In genomic region chr3:536417-536813, GRCh38 we compare ENCODE assay signal across 1 cellular context.
TF ChIP-seq lines count a peak whose summit lies in the region.

No MANE protein-coding gene starts in this region.

TF ChIP-seq in WTC11, 78 proteins besides CTCF, POLR2A, EP300 and RAD21 (continued from another document):
- TF ChIP-seq, protein P1, sequence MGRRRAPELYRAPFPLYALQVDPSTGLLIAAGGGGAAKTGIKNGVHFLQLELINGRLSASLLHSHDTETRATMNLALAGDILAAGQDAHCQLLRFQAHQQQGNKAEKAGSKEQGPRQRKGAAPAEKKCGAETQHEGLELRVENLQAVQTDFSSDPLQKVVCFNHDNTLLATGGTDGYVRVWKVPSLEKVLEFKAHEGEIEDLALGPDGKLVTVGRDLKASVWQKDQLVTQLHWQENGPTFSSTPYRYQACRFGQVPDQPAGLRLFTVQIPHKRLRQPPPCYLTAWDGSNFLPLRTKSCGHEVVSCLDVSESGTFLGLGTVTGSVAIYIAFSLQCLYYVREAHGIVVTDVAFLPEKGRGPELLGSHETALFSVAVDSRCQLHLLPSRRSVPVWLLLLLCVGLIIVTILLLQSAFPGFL (CRISPR knock-in tag; IDR thresholded peaks at IDR 0.05; ENCODE audit: borderline replicate concordance): no peak
- TF ChIP-seq NFATC4 (CRISPR knock-in tag; IDR thresholded peaks at IDR 0.05) (no peak), EMX1 (CRISPR knock-in tag; IDR thresholded peaks at IDR 0.05) (no peak)
